ENCODE assay signal across 20 cellular contexts in genomic region chr7:71616217-71616616, GRCh38.
"Had no signal": no experiment of that assay in that cellular context is flagged by ENCODE, and none has a peak within 500 bp of the region (broad histone marks: within the 10 kb centered on the region; RNA-seq: fewer than 3 reads in every experiment).

No MANE protein-coding gene starts in this region.

- H3K4me3 Mint-ChIP-seq: immature natural killer cell; naive thymus-derived CD4-positive, alpha-beta T cell; nephron progenitor cell; stimulated activated naive B cell treated with anti-CD40 and anti-IgM and Interleukin-4, amounts not matched to agents 10 μg/mL and 1 μg/mL and 100 μg/mL, for 72 hours; stimulated activated naive CD8-positive, alpha-beta T cell treated with anti-CD3 and anti-CD28 coated beads, Interleukin-15, amount 100 ng/mL, for 72 hours had no signal

- DNase-seq: dermis blood vessel endothelial cell; esophagus squamous epithelium; foreskin fibroblast; immature natural killer cell; left lung; mesenchymal stem cell; naive thymus-derived CD4-positive, alpha-beta T cell; nephron progenitor cell; sigmoid colon; stimulated activated CD4-positive, alpha-beta T cell treated with anti-CD3 and anti-CD28 coated beads, Interleukin-2, amount 100 ng/mL, for 24 hours; stimulated activated CD4-positive, alpha-beta T cell treated with anti-CD3 and anti-CD28 coated beads, Interleukin-4, amount 100 ng/mL, for 4 hours; stimulated activated naive B cell treated with anti-CD40 and anti-IgM and Interleukin-4, amounts not matched to agents 10 μg/mL and 1 μg/mL and 100 μg/mL, for 72 hours; stimulated activated naive CD8-positive, alpha-beta T cell treated with anti-CD3 and anti-CD28 coated beads, Interleukin-15, amount 100 ng/mL, for 72 hours; testis; transverse colon had no signal

- H3K79me2 ChIP-seq: parathyroid adenoma had no signal

- H2AFZ ChIP-seq: parathyroid adenoma had no signal

- H3K27ac ChIP-seq: left lung, parathyroid adenoma, prostate gland, skin epidermis, testis, transverse colon had no signal

- H3K9me3 Mint-ChIP-seq: nephron progenitor cell had no signal

- H3K4me3 ChIP-seq: esophagus squamous epithelium, left lung, lung, prostate gland, sigmoid colon, skin epidermis, testis, transverse colon had no signal

- H3K9me3 ChIP-seq: esophagus squamous epithelium, left lung, prostate gland, sigmoid colon, testis, transverse colon had no signal

- H3K27me3 ChIP-seq: esophagus squamous epithelium, left lung, sigmoid colon, testis, transverse colon had no signal

- FAIRE-seq: keratinocyte had no signal

- H3K36me3 Mint-ChIP-seq: immature natural killer cell; naive thymus-derived CD4-positive, alpha-beta T cell; stimulated activated naive B cell treated with anti-CD40 and anti-IgM and Interleukin-4, amounts not matched to agents 10 μg/mL and 1 μg/mL and 100 μg/mL, for 72 hours had no signal

- H3K27me3 Mint-ChIP-seq: naive thymus-derived CD4-positive, alpha-beta T cell; stimulated activated naive B cell treated with anti-CD40 and anti-IgM and Interleukin-4, amounts not matched to agents 10 μg/mL and 1 μg/mL and 100 μg/mL, for 72 hours; stimulated activated naive CD8-positive, alpha-beta T cell treated with anti-CD3 and anti-CD28 coated beads, Interleukin-15, amount 100 ng/mL, for 72 hours had no signal

- H3K4me1 Mint-ChIP-seq: immature natural killer cell; stimulated activated naive B cell treated with anti-CD40 and anti-IgM and Interleukin-4, amounts not matched to agents 10 μg/mL and 1 μg/mL and 100 μg/mL, for 72 hours; stimulated activated naive CD8-positive, alpha-beta T cell treated with anti-CD3 and anti-CD28 coated beads, Interleukin-15, amount 100 ng/mL, for 72 hours had no signal

- ATAC-seq: left lung; naive thymus-derived CD4-positive, alpha-beta T cell; stimulated activated naive B cell treated with anti-CD40 and anti-IgM and Interleukin-4, amounts not matched to agents 10 μg/mL and 1 μg/mL and 100 μg/mL, for 72 hours; stimulated activated naive CD8-positive, alpha-beta T cell treated with anti-CD3 and anti-CD28 coated beads, Interleukin-15, amount 100 ng/mL, for 72 hours had no signal

- H3K9ac ChIP-seq: parathyroid adenoma had no signal

- H3K4me1 ChIP-seq: left lung, parathyroid adenoma, prostate gland had no signal

- H3K36me3 ChIP-seq: esophagus squamous epithelium, left lung, prostate gland, sigmoid colon, transverse colon had no signal

- H3K27ac Mint-ChIP-seq: immature natural killer cell; naive thymus-derived CD4-positive, alpha-beta T cell; nephron progenitor cell; stimulated activated naive B cell treated with anti-CD40 and anti-IgM and Interleukin-4, amounts not matched to agents 10 μg/mL and 1 μg/mL and 100 μg/mL, for 72 hours; stimulated activated naive CD8-positive, alpha-beta T cell treated with anti-CD3 and anti-CD28 coated beads, Interleukin-15, amount 100 ng/mL, for 72 hours had no signal
